Comparison of ENCODE assay signal across 8 cellular contexts in genomic region chr3:156826144-156826895, GRCh38. TPM values are rescaled to one million over a fixed set of nuclear protein-coding genes. Genes with fewer than 3 reads are reported as not detected.
DNase-seq lines count a peak whose midpoint lies in the region; ATAC-seq, FAIRE-seq and TF ChIP-seq lines count a peak whose summit lies in the region.

Gene LEKR1 (plus strand): TSS chr3:156826353. CDS start chr3:156829330, 2,977 bp downstream.

- TF ChIP-seq POLR2A in HepG2 (IDR thresholded peaks at IDR 0.05; ENCODE audit: insufficient read depth in 1 of 2, low read depth in 2 of 2, low read length in 2 of 2), result peak; percentile 7 to 53; a peak in 2 of 4 replicates

- intact Hi-C loops in dendritic cell treated with granulocyte-macrophage colony-stimulating factor and Interleukin-4, amounts not matched to agents 40 ng/mL and 50 ng/mL, for 4 days (cut with micrococcal nuclease), result loop anchor here (1.0 to 2.0 kb wide), 2 partner anchors 9 to 348 kb away; no protein-coding TSS in a partner anchor
- intact Hi-C loops in HepG2 (cut with micrococcal nuclease; ENCODE audit: unreplicated experiment), result loop anchor here (10.0 kb wide), 1 partner anchor 152 kb away; the partner anchor contains the start of gene TIPARP

- no peaks in the 10 kb centered on the region for H3K9me3 Mint-ChIP-seq in dendritic cell treated with granulocyte-macrophage colony-stimulating factor and Interleukin-4, amounts not matched to agents 40 ng/mL and 50 ng/mL, for 4 days

- CTCF ChIA-PET in AG04449 (lab: Yijun Ruan, JAX), result interaction anchor here (1.8 kb wide), 1 partner anchor 256 kb away, joined by 4 read pairs; no protein-coding TSS in a partner anchor
- CTCF ChIA-PET in HepG2 (lab: Yijun Ruan, JAX; ENCODE audit: low intra/inter-chr PET ratio, low total read pairs), result no interaction called here

- no peaks in the 10 kb centered on the region for H3K36me3 ChIP-seq in HepG2 (replicated peaks in 1 of 2; ENCODE audit: control insufficient read depth in 1 of 2, insufficient read depth in 2 of 2, low read length in 2 of 2)

- ATAC-seq in GM18868 (IDR thresholded peaks at IDR 0.05; ENCODE audit: unreplicated experiment), result peak; percentile 92
- ATAC-seq in HG03097 (IDR thresholded peaks at IDR 0.05; ENCODE audit: low FRiP score, unreplicated experiment), result peak; percentile 91
- ATAC-seq in HepG2, result peak; percentile 88

- peaks cover 13% of the 10 kb centered on the region for H3K4me1 Mint-ChIP-seq in dendritic cell treated with granulocyte-macrophage colony-stimulating factor and Interleukin-4, amounts not matched to agents 40 ng/mL and 50 ng/mL, for 4 days (ENCODE audit: low read depth)

- POLR2A ChIA-PET in AG04449 (lab: Yijun Ruan, JAX), result no interaction called here
- POLR2A ChIA-PET in HepG2 (lab: Yijun Ruan, JAX), result no interaction called here

- no peaks in the 10 kb centered on the region for H4K20me1 ChIP-seq in HepG2 (ENCODE audit: insufficient read depth, low read length)

- peaks cover 9% of the 10 kb centered on the region; the same call in 1 of the 2 replicates for H3K4me1 ChIP-seq in HepG2 (ENCODE audit: insufficient read depth, low read length)

- TF ChIP-seq CTCF in AG04449 (IDR thresholded peaks at IDR 0.05; ENCODE audit: insufficient read depth, low read length, missing control alignments) (no peak), HepG2 (CRISPR knock-in tag; IDR thresholded peaks at IDR 0.05) (peak; percentile 2; the same call in 1 of the 2 replicates)

- BruUV-seq in HepG2 (replicated peaks; lab: Mats Ljungman, UMichigan), result TSS peak; percentile 81

- H3K4me3 ChIP-seq in AG04449 (ENCODE audit: low read depth, low read length) (peak within 1 kb of the TSS; percentile 64), HepG2 (replicated peaks in 1 of 3; ENCODE audit: insufficient read depth in 1 of 3, low read depth in 2 of 3, low read length in 3 of 3) (peak within 1 kb of the TSS; percentile 46 to 71 (median 53); a peak in 5 of 6 replicates)

- peak within 1 kb of the TSS; percentile 73 for H3K27ac ChIP-seq in HepG2 (ENCODE audit: extremely low read length, insufficient read depth, low read length)

- TF ChIP-seq EP300 in HepG2 (IDR thresholded peaks at IDR 0.05; ENCODE audit: low read depth in 2 of 2, low read length in 2 of 2) (no peak), HepG2 (CRISPR knock-in tag; IDR thresholded peaks at IDR 0.05; ENCODE audit: borderline replicate concordance) (no peak)

- no peak for DNase-seq in AG04449 (ENCODE audit: low read depth, low spot score)
- DNase-seq in NCI-H446 treated with DMSO at 0.1 percent for 48 hours (lab: John Stamatoyannopoulos, UW), result peak; percentile 77
- DNase-seq in activated CD4-positive, alpha-beta T cell treated with anti-CD3 and anti-CD28 coated beads, Interleukin-2, amount 50 U/mL, for 1 hour, result peak; percentile 53
- peak; percentile 40 for DNase-seq in HepG2 (ENCODE audit: low spot score)
- peak; percentile 60 to 66 for DNase-seq in stimulated activated CD4-positive, alpha-beta T cell treated with anti-CD3 and anti-CD28 coated beads, Interleukin-2, amount 100 ng/mL, for 48 hours

- WGBS in HepG2 (ENCODE audit: low lambda C conversion rate), result 55% methylated on average over 56 of the region's 63 CpGs

- peak within 1 kb of the TSS; percentile 76 for H3K4me2 ChIP-seq in HepG2 (ENCODE audit: low read depth, low read length)

- H3K79me2 ChIP-seq in HepG2 (ENCODE audit: insufficient read depth, low read length), result no peaks in the 10 kb centered on the region

- H3K4me3 Mint-ChIP-seq in dendritic cell treated with granulocyte-macrophage colony-stimulating factor and Interleukin-4, amounts not matched to agents 40 ng/mL and 50 ng/mL, for 4 days, result peak within 1 kb of the TSS; percentile 83

- peak within 1 kb of the TSS; percentile 48 for H2AFZ ChIP-seq in HepG2 (ENCODE audit: low read length)

- in situ Hi-C loops in HepG2 (cut with HindIII; ENCODE audit: extremely low pct_ligation_motif_present, low pct_unique_long_range_greater_than_20kb), result no loop called here

- TF ChIP-seq RAD21 in HepG2 (CRISPR knock-in tag; IDR thresholded peaks at IDR 0.05), result no peak

- peak within 1 kb of the TSS; percentile 97 for H3K27ac Mint-ChIP-seq in dendritic cell treated with granulocyte-macrophage colony-stimulating factor and Interleukin-4, amounts not matched to agents 40 ng/mL and 50 ng/mL, for 4 days

- H3K27me3 ChIP-seq in HepG2 (ENCODE audit: control insufficient read depth in 1 of 2, insufficient read depth in 2 of 2, low read length in 2 of 2), result no peaks in the 10 kb centered on the region; a peak in 1 of 5 replicates

- H3K27me3 Mint-ChIP-seq in dendritic cell treated with granulocyte-macrophage colony-stimulating factor and Interleukin-4, amounts not matched to agents 40 ng/mL and 50 ng/mL, for 4 days, result no peaks in the 10 kb centered on the region

- peaks cover 10% of the 10 kb centered on the region for H3K36me3 Mint-ChIP-seq in dendritic cell treated with granulocyte-macrophage colony-stimulating factor and Interleukin-4, amounts not matched to agents 40 ng/mL and 50 ng/mL, for 4 days (ENCODE audit: low read depth)

- H3K9ac ChIP-seq in HepG2 (ENCODE audit: insufficient read depth, low read depth, low read length), result peak within 1 kb of the TSS; percentile 73

- no peaks in the 10 kb centered on the region for H3K9me3 ChIP-seq in HepG2 (ENCODE audit: low read length)

- FAIRE-seq in HepG2 (lab: Jason Lieb, UNC), result peak; percentile 37

TF ChIP-seq in HepG2, 621 proteins besides CTCF, POLR2A, EP300 and RAD21 (continues in another document):
- TF ChIP-seq ZNF350 (CRISPR knock-in tag; IDR thresholded peaks at IDR 0.05; ENCODE audit: borderline replicate concordance, low read depth) (peak; percentile 72), ZNF546 (CRISPR knock-in tag; conservative IDR thresholded peaks at IDR 0.05) (0 out of 2 replicates have a peak, but pooled peaks have one; percentile 31)

RNA-seq across cellular contexts. Expression of gene LEKR1, which starts in this region (rescaled TPM):
- total RNA-seq in HepG2 (2016; rRNA removed; fragmentation: Illumina TruSeq; extraction: Trizol), result 0.91 and 1.5 TPM in 2 replicates
- total RNA-seq in HepG2 (2016; cell fraction: cytosol; rRNA removed; fragmentation: Illumina TruSeq; extraction: Trizol; ENCODE audit: low read depth), result 0.61 and 0.79 TPM in 2 replicates
- 0.17 and 0.33 TPM in 2 replicates for total RNA-seq in HepG2 (2016; cell fraction: insoluble cytoplasmic fraction; rRNA removed; fragmentation: Illumina TruSeq; extraction: Trizol)
- total RNA-seq in HepG2 (2016; cell fraction: membrane; rRNA removed; fragmentation: Illumina TruSeq; extraction: Trizol), result 0.22 and 0.62 TPM in 2 replicates
- total RNA-seq in HepG2 (2016; cell fraction: nucleus; rRNA removed; fragmentation: Illumina TruSeq; extraction: Trizol), result 2.9 TPM in 2 replicates
- polyA plus RNA-seq in HepG2 (2011; rRNA removed), result 0.39 and 0.49 TPM in 2 replicates
- polyA plus RNA-seq in HepG2 (2011; cell fraction: cytosol; rRNA removed), result 0.04 and 0.42 TPM in 2 replicates
- 0.14 and 0.33 TPM in 2 replicates for polyA plus RNA-seq in HepG2 (2011; cell fraction: nucleus; rRNA removed)
- 0.25 and 0.63 TPM in 2 replicates for polyA plus RNA-seq in HepG2 (2012)
- 0.61 and 0.87 TPM in 2 replicates for polyA plus RNA-seq in HepG2 (2016; cell fraction: cytosol; fragmentation: Illumina TruSeq; extraction: Trizol; ENCODE audit: low read depth)
- 0.84 and 1.2 TPM in 2 replicates for polyA plus RNA-seq in HepG2 (2016; cell fraction: insoluble cytoplasmic fraction; fragmentation: Illumina TruSeq; extraction: Trizol; ENCODE audit: low read depth)
- polyA plus RNA-seq in HepG2 (2016; cell fraction: membrane; fragmentation: Illumina TruSeq; extraction: Trizol; ENCODE audit: low read depth), result 0.22 and 0.51 TPM in 2 replicates
- 0.47 TPM in 1 of 2 replicates, not detected in the other for polyA plus RNA-seq in HepG2 (2016; cell fraction: nucleus; fragmentation: Illumina TruSeq; extraction: Trizol; ENCODE audit: insufficient read depth, low read depth)
- polyA minus RNA-seq in HepG2 (2011; rRNA and poly(A)+ RNA removed; ENCODE audit: low replicate concordance), result 0.18 and 1.6 TPM in 2 replicates
- not detected in 2 replicates for polyA minus RNA-seq in HepG2 (2011; cell fraction: cytosol; rRNA and poly(A)+ RNA removed)
- 3.3 and 3.9 TPM in 2 replicates for polyA minus RNA-seq in HepG2 (2011; cell fraction: nucleus; rRNA and poly(A)+ RNA removed)
